In genomic region chr9:129898205-129898604, GRCh38 we compare ENCODE assay signal across 12 cellular contexts.
A peak's percentile ranks its signal among the peaks of the same experiment; 100 is the strongest.
DNase-seq lines count a peak whose midpoint lies in the region; ATAC-seq lines count a peak whose summit lies in the region.
"Had no signal": no experiment of that assay in that cellular context is flagged by ENCODE, and none has a peak within 500 bp of the region (broad histone marks: within the 10 kb centered on the region; RNA-seq: fewer than 3 reads in every experiment).

No MANE protein-coding gene starts in this region.

- H3K9me3 Mint-ChIP-seq in activated CD4-positive, alpha-beta T cell treated with anti-CD3 and anti-CD28 coated beads, Interleukin-2, amount 10 ng/mL, durations not matched to agents 7 days and 5 days: peaks cover 7% of the 10 kb centered on the region
- no peaks in the 10 kb centered on the region for H3K9me3 Mint-ChIP-seq in natural killer cell treated with Interleukin-12 subunit alpha and Interleukin-12 subunit beta and Interleukin-15 and Interleukin-18, amount 100 ng/mL, for 72 hours

- peak overlapping the region; percentile 81 for H3K27ac Mint-ChIP-seq in activated CD4-positive, alpha-beta T cell treated with anti-CD3 and anti-CD28 coated beads, Interleukin-2, amount 10 ng/mL, durations not matched to agents 7 days and 5 days
- H3K27ac Mint-ChIP-seq in natural killer cell treated with Interleukin-12 subunit alpha and Interleukin-12 subunit beta and Interleukin-15 and Interleukin-18, amount 100 ng/mL, for 72 hours: peak overlapping the region; percentile 81 to 83

- DNase-seq in activated CD4-positive, alpha-beta T cell treated with anti-CD3 and anti-CD28 coated beads, Interleukin-2, amount 10 ng/mL, durations not matched to agents 7 days and 5 days: no peak
- DNase-seq in activated CD4-positive, alpha-beta T cell treated with anti-CD3 and anti-CD28 coated beads for 1 hour: no peak
- peak; percentile 50 for DNase-seq in dermis blood vessel endothelial cell
- no peak for DNase-seq in natural killer cell treated with Interleukin-12 subunit alpha and Interleukin-12 subunit beta and Interleukin-15 and Interleukin-18, amount 100 ng/mL, for 72 hours (ENCODE audit: low spot score)
- DNase-seq in NCI-H524 treated with DMSO at 0.1 percent for 48 hours (lab: John Stamatoyannopoulos, UW): no peak
- DNase-seq in COLO829 (ENCODE audit: low spot score): no peak
- DNase-seq: AML-193 had no signal

- H3K36me3 ChIP-seq in KOPT-K1 (ENCODE audit: insufficient read depth, low read length): peaks cover 78% of the 10 kb centered on the region

- ATAC-seq in natural killer cell treated with Interleukin-12 subunit alpha and Interleukin-12 subunit beta and Interleukin-15 and Interleukin-18, amount 100 ng/mL, for 72 hours: no peak
- ATAC-seq in HG03457 (IDR thresholded peaks at IDR 0.05; ENCODE audit: unreplicated experiment): no peak

- peak overlapping the region; percentile 100 for H3K27ac ChIP-seq in KOPT-K1 (ENCODE audit: low read depth, low read length, poor library complexity, severe bottlenecking)
- H3K27ac ChIP-seq: coronary artery, parathyroid adenoma, SK-N-MC had no signal

- peaks cover 90% of the 10 kb centered on the region for H3K36me3 Mint-ChIP-seq in activated CD4-positive, alpha-beta T cell treated with anti-CD3 and anti-CD28 coated beads, Interleukin-2, amount 10 ng/mL, durations not matched to agents 7 days and 5 days (ENCODE audit: low read depth)
- H3K36me3 Mint-ChIP-seq in natural killer cell treated with Interleukin-12 subunit alpha and Interleukin-12 subunit beta and Interleukin-15 and Interleukin-18, amount 100 ng/mL, for 72 hours: peaks cover 21% of the 10 kb centered on the region

- H3K27me3 Mint-ChIP-seq in activated CD4-positive, alpha-beta T cell treated with anti-CD3 and anti-CD28 coated beads, Interleukin-2, amount 10 ng/mL, durations not matched to agents 7 days and 5 days: no peaks in the 10 kb centered on the region
- H3K27me3 Mint-ChIP-seq in natural killer cell treated with Interleukin-12 subunit alpha and Interleukin-12 subunit beta and Interleukin-15 and Interleukin-18, amount 100 ng/mL, for 72 hours: no peaks in the 10 kb centered on the region

- no peak overlapping the region for H3K4me3 Mint-ChIP-seq in activated CD4-positive, alpha-beta T cell treated with anti-CD3 and anti-CD28 coated beads, Interleukin-2, amount 10 ng/mL, durations not matched to agents 7 days and 5 days
- no peak overlapping the region for H3K4me3 Mint-ChIP-seq in natural killer cell treated with Interleukin-12 subunit alpha and Interleukin-12 subunit beta and Interleukin-15 and Interleukin-18, amount 100 ng/mL, for 72 hours

- CTCF ChIA-PET in activated CD4-positive, alpha-beta T cell treated with anti-CD3 and anti-CD28 coated beads, Interleukin-2, amount 10 ng/mL, durations not matched to agents 7 days and 5 days (lab: Charles Lee): interaction anchor here (1.0 to 1.5 kb wide), 3 partner anchors 11 to 28 kb away, joined by 3 read pairs; no protein-coding TSS in a partner anchor

- H3K9me3 ChIP-seq in KOPT-K1 (ENCODE audit: insufficient read depth, low read length, poor library complexity, severe bottlenecking): no peaks in the 10 kb centered on the region

- peaks cover 75% of the 10 kb centered on the region for H3K4me1 Mint-ChIP-seq in activated CD4-positive, alpha-beta T cell treated with anti-CD3 and anti-CD28 coated beads, Interleukin-2, amount 10 ng/mL, durations not matched to agents 7 days and 5 days
- peaks cover 25 to 38% of the 10 kb centered on the region in 2 donors for H3K4me1 Mint-ChIP-seq in natural killer cell treated with Interleukin-12 subunit alpha and Interleukin-12 subunit beta and Interleukin-15 and Interleukin-18, amount 100 ng/mL, for 72 hours (ENCODE audit: low read depth in 2 of 2)

- POLR2A ChIA-PET in activated CD4-positive, alpha-beta T cell treated with anti-CD3 and anti-CD28 coated beads, Interleukin-2, amount 10 ng/mL, durations not matched to agents 7 days and 5 days (lab: Charles Lee): no interaction called here
